ENCODE assay signal across 2 cellular contexts in genomic region chr14:20452831-20453230, GRCh38. TPM values are rescaled to one million over a fixed set of nuclear protein-coding genes. Genes with fewer than 3 reads are reported as not detected.
"Had no signal": no experiment of that assay in that cellular context is flagged by ENCODE, and none has a peak within 500 bp of the region (broad histone marks: within the 10 kb centered on the region; RNA-seq: fewer than 3 reads in every experiment).

No MANE protein-coding gene starts in this region.

RNA-seq across cellular contexts. Expression of gene KLHL33, which starts 16.9 kb away (rescaled TPM):
- total RNA-seq: ascending aorta, cardiac muscle cell had no signal
- polyA plus RNA-seq: cardiac muscle cell had no signal
